Comparison of ENCODE assay signal across 8 cellular contexts in the genomic region with DNA sequence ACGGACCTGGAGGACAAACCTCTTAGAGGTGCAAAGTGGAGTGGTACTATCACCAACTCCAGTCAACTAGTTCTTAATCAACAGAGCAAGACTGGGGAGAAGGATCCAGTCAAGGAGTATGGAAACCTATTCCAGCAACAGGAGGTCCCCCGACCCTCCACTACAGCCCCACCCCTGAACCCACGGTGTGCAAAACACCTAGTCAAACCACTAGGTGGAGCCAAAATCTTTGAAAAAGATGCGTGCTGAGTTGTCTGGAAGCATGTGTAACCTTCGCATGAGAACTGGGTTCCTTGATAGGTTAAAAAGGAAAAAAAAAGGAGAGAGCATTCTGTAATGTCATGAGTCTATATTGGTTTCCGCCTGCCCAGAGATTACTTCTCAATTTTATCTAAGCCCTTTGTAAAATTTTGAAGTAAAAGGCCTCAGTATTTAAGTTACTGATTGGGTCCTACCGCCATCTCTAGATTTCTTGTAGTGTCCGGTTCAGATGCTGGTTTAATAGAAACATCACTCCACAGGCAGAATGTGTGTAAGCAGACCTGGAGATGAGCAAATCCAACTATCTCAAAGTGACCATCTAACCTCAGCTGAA.
DNase-seq lines count a peak whose midpoint lies in the region; ATAC-seq and TF ChIP-seq lines count a peak whose summit lies in the region.

No MANE protein-coding gene starts in this region.

- H3K27ac ChIP-seq in RWPE1, result no peak overlapping the region
- H3K27ac ChIP-seq in esophagus squamous epithelium, result no peak overlapping the region

- DNase-seq in DMS53 (lab: John Stamatoyannopoulos, UW) (peak; percentile 50), DMS53 treated with DMSO at 0.1 percent for 48 hours (lab: John Stamatoyannopoulos, UW; ENCODE audit: unreplicated experiment) (no peak), RWPE1 (ENCODE audit: low spot score) (peak; percentile 35), esophagus squamous epithelium (lab: John Stamatoyannopoulos, UW) (no peak), retina (peak; percentile 49), putamen (ENCODE audit: low spot score) (no peak)

- no peaks in the 10 kb centered on the region for H3K4me1 ChIP-seq in esophagus squamous epithelium

- CTCF ChIA-PET in RWPE1 (lab: Yijun Ruan, JAX), result no interaction called here

- POLR2A ChIA-PET in RWPE1 (lab: Yijun Ruan, JAX; ENCODE audit: low non-redundant PET), result no interaction called here

- intact Hi-C loops in esophagus squamous epithelium (cut with DNase I), result loop anchor here (5.0 kb wide), 1 partner anchor 81 kb away; a partner anchor contains a TSS

- ATAC-seq in GM19397 (IDR thresholded peaks at IDR 0.05; ENCODE audit: unreplicated experiment), result peak; percentile 83

- TF ChIP-seq CTCF in RWPE1 (conservative IDR thresholded peaks at IDR 0.05; ENCODE audit: low read depth) (peak; percentile 19; the same call in 1 of the 2 replicates), esophagus squamous epithelium (IDR thresholded peaks at IDR 0.05) (peak in 5 of 6 experiments; percentile 21 to 60 (median 33))

- no peak for TF ChIP-seq POLR2A in esophagus squamous epithelium (IDR thresholded peaks at IDR 0.05)

- WGBS in esophagus squamous epithelium, 2 donors, result 49 to 52% methylated on average over 7 to 8 of the region's 8 CpGs

- H3K27me3 ChIP-seq in esophagus squamous epithelium, result no peaks in the 10 kb centered on the region

- H3K9me3 ChIP-seq in esophagus squamous epithelium, result no peaks in the 10 kb centered on the region

- peak; percentile 79 for TF ChIP-seq RAD21 in Ishikawa (IDR thresholded peaks at IDR 0.05; ENCODE audit: low read depth)

- no peak overlapping the region for H3K4me3 ChIP-seq in esophagus squamous epithelium

- H3K36me3 ChIP-seq in esophagus squamous epithelium, result no peaks in the 10 kb centered on the region

- TF ChIP-seq EP300 in Ishikawa (IDR thresholded peaks at IDR 0.05; ENCODE audit: borderline replicate concordance), result no peak

TF ChIP-seq in Ishikawa, 13 proteins besides CTCF, POLR2A, EP300 and RAD21:
- TF ChIP-seq EGR1 (IDR thresholded peaks at IDR 0.05) (no peak), TCF12 (IDR thresholded peaks at IDR 0.05; ENCODE audit: low read depth) (no peak), FOXM1 (IDR thresholded peaks at IDR 0.05; ENCODE audit: borderline replicate concordance, low read depth) (no peak), NFIC (IDR thresholded peaks at IDR 0.05) (no peak), YY1 (IDR thresholded peaks at IDR 0.05; ENCODE audit: low read depth) (no peak)
- TF ChIP-seq, protein P1, sequence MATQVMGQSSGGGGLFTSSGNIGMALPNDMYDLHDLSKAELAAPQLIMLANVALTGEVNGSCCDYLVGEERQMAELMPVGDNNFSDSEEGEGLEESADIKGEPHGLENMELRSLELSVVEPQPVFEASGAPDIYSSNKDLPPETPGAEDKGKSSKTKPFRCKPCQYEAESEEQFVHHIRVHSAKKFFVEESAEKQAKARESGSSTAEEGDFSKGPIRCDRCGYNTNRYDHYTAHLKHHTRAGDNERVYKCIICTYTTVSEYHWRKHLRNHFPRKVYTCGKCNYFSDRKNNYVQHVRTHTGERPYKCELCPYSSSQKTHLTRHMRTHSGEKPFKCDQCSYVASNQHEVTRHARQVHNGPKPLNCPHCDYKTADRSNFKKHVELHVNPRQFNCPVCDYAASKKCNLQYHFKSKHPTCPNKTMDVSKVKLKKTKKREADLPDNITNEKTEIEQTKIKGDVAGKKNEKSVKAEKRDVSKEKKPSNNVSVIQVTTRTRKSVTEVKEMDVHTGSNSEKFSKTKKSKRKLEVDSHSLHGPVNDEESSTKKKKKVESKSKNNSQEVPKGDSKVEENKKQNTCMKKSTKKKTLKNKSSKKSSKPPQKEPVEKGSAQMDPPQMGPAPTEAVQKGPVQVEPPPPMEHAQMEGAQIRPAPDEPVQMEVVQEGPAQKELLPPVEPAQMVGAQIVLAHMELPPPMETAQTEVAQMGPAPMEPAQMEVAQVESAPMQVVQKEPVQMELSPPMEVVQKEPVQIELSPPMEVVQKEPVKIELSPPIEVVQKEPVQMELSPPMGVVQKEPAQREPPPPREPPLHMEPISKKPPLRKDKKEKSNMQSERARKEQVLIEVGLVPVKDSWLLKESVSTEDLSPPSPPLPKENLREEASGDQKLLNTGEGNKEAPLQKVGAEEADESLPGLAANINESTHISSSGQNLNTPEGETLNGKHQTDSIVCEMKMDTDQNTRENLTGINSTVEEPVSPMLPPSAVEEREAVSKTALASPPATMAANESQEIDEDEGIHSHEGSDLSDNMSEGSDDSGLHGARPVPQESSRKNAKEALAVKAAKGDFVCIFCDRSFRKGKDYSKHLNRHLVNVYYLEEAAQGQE (IDR thresholded peaks at IDR 0.05; ENCODE audit: low read depth), result no peak
- TF ChIP-seq, protein P2, sequence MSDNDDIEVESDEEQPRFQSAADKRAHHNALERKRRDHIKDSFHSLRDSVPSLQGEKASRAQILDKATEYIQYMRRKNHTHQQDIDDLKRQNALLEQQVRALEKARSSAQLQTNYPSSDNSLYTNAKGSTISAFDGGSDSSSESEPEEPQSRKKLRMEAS (IDR thresholded peaks at IDR 0.05), result no peak
- TF ChIP-seq, protein P3, sequence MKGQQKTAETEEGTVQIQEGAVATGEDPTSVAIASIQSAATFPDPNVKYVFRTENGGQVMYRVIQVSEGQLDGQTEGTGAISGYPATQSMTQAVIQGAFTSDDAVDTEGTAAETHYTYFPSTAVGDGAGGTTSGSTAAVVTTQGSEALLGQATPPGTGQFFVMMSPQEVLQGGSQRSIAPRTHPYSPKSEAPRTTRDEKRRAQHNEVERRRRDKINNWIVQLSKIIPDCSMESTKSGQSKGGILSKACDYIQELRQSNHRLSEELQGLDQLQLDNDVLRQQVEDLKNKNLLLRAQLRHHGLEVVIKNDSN (IDR thresholded peaks at IDR 0.05), result no peak
TF ChIP-seq in Ishikawa: peak in this region for 0.

Comparison
In these comparisons a context has a peak if more than half of its experiments do, and no peak if none do; other contexts are left out.
1. DNase-seq: peak in DMS53 (single experiment), RWPE1 (single experiment) and retina (single experiment); none in DMS53 treated with DMSO at 0.1 percent for 48 hours (single experiment), esophagus squamous epithelium (single experiment) and putamen (single experiment).